Comparison of ENCODE assay signal across 20 cellular contexts in the genomic region with DNA sequence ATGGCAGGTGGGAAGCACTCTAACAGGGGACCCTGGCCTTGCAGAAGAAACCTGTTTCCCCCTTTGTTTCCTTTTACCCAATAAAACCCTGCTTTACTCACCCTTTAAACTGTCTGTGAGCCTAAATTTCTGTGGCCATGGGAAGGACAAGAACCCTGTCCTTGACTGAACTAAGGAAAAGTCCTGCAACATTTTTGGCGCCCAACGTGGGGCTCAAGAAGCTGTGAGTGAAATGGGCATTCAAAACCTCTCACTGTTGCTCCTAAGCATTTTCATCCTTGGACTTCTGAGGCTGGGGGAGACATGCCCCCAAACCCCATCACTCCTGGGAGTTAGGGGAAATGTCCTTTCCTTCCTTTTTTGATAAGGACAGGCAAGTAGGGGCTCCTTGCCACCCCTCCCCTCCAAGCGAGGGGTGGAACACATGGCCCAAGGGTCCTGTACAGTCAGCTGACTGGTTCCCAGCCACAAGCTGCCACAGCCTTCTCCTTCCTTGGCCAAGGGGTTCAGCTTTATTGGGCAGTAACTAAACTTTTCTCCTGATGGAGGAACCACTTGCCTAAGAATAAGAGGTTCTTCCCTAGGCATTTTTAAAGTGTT.
A peak's percentile ranks its signal among the peaks of the same experiment; 100 is the strongest.
DNase-seq lines count a peak whose midpoint lies in the region; ATAC-seq and TF ChIP-seq lines count a peak whose summit lies in the region.
"Had no signal": no experiment of that assay in that cellular context is flagged by ENCODE, and none has a peak within 500 bp of the region (broad histone marks: within the 10 kb centered on the region; RNA-seq: fewer than 3 reads in every experiment).

No MANE protein-coding gene starts in this region.

- peaks cover 0 to 47% (median 43%) of the 10 kb centered on the region in 4 donors for H3K9me3 ChIP-seq in esophagus muscularis mucosa

- H3K27ac ChIP-seq in rectal smooth muscle tissue (ENCODE audit: low read depth, low read length) (no peak overlapping the region), esophagus muscularis mucosa (replicated peaks in 1 of 4) (no peak overlapping the region)
- H3K27ac ChIP-seq: adrenal gland, Peyer's patch had no signal

- no peak for TF ChIP-seq CTCF in endothelial cell (IDR thresholded peaks at IDR 0.05; ENCODE audit: unreplicated experiment)
- TF ChIP-seq CTCF in esophagus muscularis mucosa (IDR thresholded peaks at IDR 0.05), result no peak

- intact Hi-C loops in esophagus muscularis mucosa (cut with DNase I), result no loop called here

- H3K27ac Mint-ChIP-seq in endothelial cell (ENCODE audit: unreplicated experiment), result no peak overlapping the region
- H3K27ac Mint-ChIP-seq: activated CD4-positive, alpha-beta memory T cell treated with anti-CD3 and anti-CD28 coated beads for 36 hours; memory B cell; natural killer cell had no signal

- H3K4me1 ChIP-seq in rectal smooth muscle tissue (ENCODE audit: control insufficient read depth, insufficient read depth, low read length) (no peaks in the 10 kb centered on the region), esophagus muscularis mucosa (no peaks in the 10 kb centered on the region)
- H3K4me1 ChIP-seq: adrenal gland, Peyer's patch had no signal

- no peak overlapping the region for H3K4me3 Mint-ChIP-seq in endothelial cell (ENCODE audit: unreplicated experiment)
- H3K4me3 Mint-ChIP-seq: activated CD4-positive, alpha-beta memory T cell treated with anti-CD3 and anti-CD28 coated beads for 36 hours; central memory CD8-positive, alpha-beta T cell; memory B cell; natural killer cell had no signal

- no peak for ATAC-seq in GM19452 (IDR thresholded peaks at IDR 0.05; ENCODE audit: unreplicated experiment)
- ATAC-seq: natural killer cell, SK-N-SH treated with all-trans-retinoic acid at 6 μM for 48 hours had no signal

- H3K4me1 Mint-ChIP-seq in endothelial cell (ENCODE audit: unreplicated experiment), result no peaks in the 10 kb centered on the region
- H3K4me1 Mint-ChIP-seq: central memory CD8-positive, alpha-beta T cell; memory B cell; natural killer cell had no signal

- no peak for TF ChIP-seq EP300 in esophagus muscularis mucosa (IDR thresholded peaks at IDR 0.05)

- peaks cover 5% of the 10 kb centered on the region for H3K36me3 Mint-ChIP-seq in endothelial cell (ENCODE audit: low read depth, unreplicated experiment)

- DNase-seq in activated naive CD4-positive, alpha-beta T cell treated with anti-CD3 and anti-CD28 coated beads, Interleukin-2, amount 50 U/mL, for 16 hours, result peak; percentile 14
- no peak for DNase-seq in activated naive CD4-positive, alpha-beta T cell treated with Interleukin-2 at 50 U/mL for 16 hours
- DNase-seq in NAMALWA (ENCODE audit: low spot score), result peak; percentile 8
- peak; percentile 7 for DNase-seq in endothelial cell (ENCODE audit: low spot score)
- no peak for DNase-seq in esophagus muscularis mucosa (ENCODE audit: extremely low spot score)
- DNase-seq in stimulated activated CD4-positive, alpha-beta T cell treated with anti-CD3 and anti-CD28 coated beads, Interleukin-2, amount 100 ng/mL, for 48 hours, result no peak
- DNase-seq: activated CD4-positive, alpha-beta memory T cell treated with anti-CD3 and anti-CD28 coated beads for 36 hours; adrenal gland; effector CD4-positive, alpha-beta T cell; hippocampal formation; natural killer cell; NCI-H1436; Peyer's patch; posterior cingulate gyrus; stimulated activated CD4-positive, alpha-beta T cell treated with anti-CD3 and anti-CD28 coated beads, Interleukin-4, amount 100 ng/mL, for 1 hour had no signal

- H3K36me3 ChIP-seq in rectal smooth muscle tissue (ENCODE audit: control insufficient read depth, insufficient read depth, low read length) (no peaks in the 10 kb centered on the region), esophagus muscularis mucosa (no peaks in the 10 kb centered on the region)
- H3K36me3 ChIP-seq: adrenal gland, Peyer's patch had no signal

- no peak overlapping the region for H3K9ac ChIP-seq in rectal smooth muscle tissue (ENCODE audit: low read length)

- WGBS in esophagus muscularis mucosa, result 85% methylated on average over 1 of the region's 3 CpGs

- H3K27me3 ChIP-seq in rectal smooth muscle tissue (ENCODE audit: control insufficient read depth, insufficient read depth, low read length) (no peaks in the 10 kb centered on the region), esophagus muscularis mucosa (no peaks in the 10 kb centered on the region)
- H3K27me3 ChIP-seq: adrenal gland, Peyer's patch had no signal

- no peaks in the 10 kb centered on the region for H3K27me3 Mint-ChIP-seq in endothelial cell (ENCODE audit: unreplicated experiment)
- H3K27me3 Mint-ChIP-seq: activated CD4-positive, alpha-beta memory T cell treated with anti-CD3 and anti-CD28 coated beads for 36 hours; central memory CD8-positive, alpha-beta T cell; memory B cell had no signal

- peaks cover 9% of the 10 kb centered on the region for H3K9me3 Mint-ChIP-seq in endothelial cell (ENCODE audit: unreplicated experiment)

- TF ChIP-seq POLR2A in esophagus muscularis mucosa (IDR thresholded peaks at IDR 0.05; ENCODE audit: low read depth), result no peak

- peak overlapping the region; percentile 11 for H3K4me3 ChIP-seq in rectal smooth muscle tissue (ENCODE audit: low read length)
- H3K4me3 ChIP-seq in esophagus muscularis mucosa, result no peak overlapping the region
- H3K4me3 ChIP-seq: adrenal gland, Peyer's patch had no signal

Comparison
In these comparisons a context has a peak if more than half of its experiments do, and no peak if none do; other contexts are left out.
1. DNase-seq: peak in activated naive CD4-positive, alpha-beta T cell treated with anti-CD3 and anti-CD28 coated beads, Interleukin-2, amount 50 U/mL, for 16 hours (single experiment), NAMALWA (single experiment) and endothelial cell (single experiment); none in activated naive CD4-positive, alpha-beta T cell treated with Interleukin-2 at 50 U/mL for 16 hours (single experiment), esophagus muscularis mucosa (single experiment) and stimulated activated CD4-positive, alpha-beta T cell treated with anti-CD3 and anti-CD28 coated beads, Interleukin-2, amount 100 ng/mL, for 48 hours (0 of 2).